18 cellular contexts compared by ENCODE assay signal in genomic region chr14:100721568-100721967, GRCh38. TPM values are rescaled to one million over a fixed set of nuclear protein-coding genes. Genes with fewer than 3 reads are reported as not detected.
DNase-seq lines count a peak whose midpoint lies in the region; ATAC-seq and TF ChIP-seq lines count a peak whose summit lies in the region.
"Had no signal": no experiment of that assay in that cellular context is flagged by ENCODE, and none has a peak within 500 bp of the region (broad histone marks: within the 10 kb centered on the region; RNA-seq: fewer than 3 reads in every experiment).

No MANE protein-coding gene starts in this region.

- no peaks in the 10 kb centered on the region for H3K36me3 ChIP-seq in osteoblast (ENCODE audit: insufficient read depth, low read length)
- H3K36me3 ChIP-seq: BE2C had no signal

- TF ChIP-seq CTCF in fibroblast of mammary gland (conservative IDR thresholded peaks at IDR 0.05; ENCODE audit: control insufficient read depth, insufficient read depth, low read depth, low read length), result no peak
- no peak for TF ChIP-seq CTCF in osteoblast (IDR thresholded peaks at IDR 0.05; ENCODE audit: extremely low read depth, low read depth, low read length)

- no peak overlapping the region for H3K4me2 ChIP-seq in osteoblast (ENCODE audit: insufficient read depth, low read length)
- H3K4me2 ChIP-seq: GM23338 had no signal

- POLR2A ChIA-PET in activated CD4-positive, alpha-beta T cell treated with anti-CD3 and anti-CD28 coated beads, Interleukin-2, amount 10 ng/mL, durations not matched to agents 7 days and 5 days (lab: Charles Lee), result no interaction called here

- H3K79me2 ChIP-seq in osteoblast (ENCODE audit: insufficient read depth, low read length), result no peaks in the 10 kb centered on the region

- no peaks in the 10 kb centered on the region for H3K9me3 Mint-ChIP-seq in activated CD4-positive, alpha-beta T cell treated with anti-CD3 and anti-CD28 coated beads, Interleukin-2, amount 10 ng/mL, durations not matched to agents 7 days and 5 days
- H3K9me3 Mint-ChIP-seq: CD4-positive, alpha-beta T cell; HFFc6 had no signal

- CTCF ChIA-PET in activated CD4-positive, alpha-beta T cell treated with anti-CD3 and anti-CD28 coated beads, Interleukin-2, amount 10 ng/mL, durations not matched to agents 7 days and 5 days (lab: Charles Lee), result no interaction called here

- peaks cover 32% of the 10 kb centered on the region for H3K27me3 ChIP-seq in osteoblast (ENCODE audit: insufficient read depth, low read length)
- H3K27me3 ChIP-seq: BE2C had no signal

- no peaks in the 10 kb centered on the region for H3K4me1 ChIP-seq in osteoblast (ENCODE audit: insufficient read depth, low read length)

- no peaks in the 10 kb centered on the region for H3K36me3 Mint-ChIP-seq in activated CD4-positive, alpha-beta T cell treated with anti-CD3 and anti-CD28 coated beads, Interleukin-2, amount 10 ng/mL, durations not matched to agents 7 days and 5 days (ENCODE audit: low read depth)

- H3K27ac Mint-ChIP-seq in activated CD4-positive, alpha-beta T cell treated with anti-CD3 and anti-CD28 coated beads, Interleukin-2, amount 10 ng/mL, durations not matched to agents 7 days and 5 days, result no peak overlapping the region
- H3K27ac Mint-ChIP-seq: CD4-positive, alpha-beta T cell; GM23338; HFFc6 had no signal

- no peaks in the 10 kb centered on the region for H3K4me1 Mint-ChIP-seq in activated CD4-positive, alpha-beta T cell treated with anti-CD3 and anti-CD28 coated beads, Interleukin-2, amount 10 ng/mL, durations not matched to agents 7 days and 5 days

- H2AFZ ChIP-seq in osteoblast (ENCODE audit: low read length), result peak overlapping the region; percentile 47
- H2AFZ ChIP-seq: GM23338 had no signal

- H3K27me3 Mint-ChIP-seq in activated CD4-positive, alpha-beta T cell treated with anti-CD3 and anti-CD28 coated beads, Interleukin-2, amount 10 ng/mL, durations not matched to agents 7 days and 5 days, result peaks cover 17% of the 10 kb centered on the region

- no peaks in the 10 kb centered on the region for H4K20me1 ChIP-seq in osteoblast (ENCODE audit: insufficient read depth, low read length)

- H3K27ac ChIP-seq in osteoblast (ENCODE audit: low read depth, low read length), result no peak overlapping the region
- H3K27ac ChIP-seq: HL-60 had no signal

- no peak for ATAC-seq in GM21723 (IDR thresholded peaks at IDR 0.05; ENCODE audit: unreplicated experiment)
- ATAC-seq: GM23338 had no signal

- H3K4me3 Mint-ChIP-seq in activated CD4-positive, alpha-beta T cell treated with anti-CD3 and anti-CD28 coated beads, Interleukin-2, amount 10 ng/mL, durations not matched to agents 7 days and 5 days, result no peak overlapping the region
- H3K4me3 Mint-ChIP-seq: CD4-positive, alpha-beta T cell; GM23338; HFFc6; IgD-negative memory B cell had no signal

- DNase-seq in amniotic epithelial cell (ENCODE audit: low read depth) (peak; percentile 67), fibroblast of mammary gland (ENCODE audit: low read depth) (peak; percentile 57), osteoblast (ENCODE audit: insufficient read length, low spot score, missing footprints) (no peak), NCI-H1930 (lab: John Stamatoyannopoulos, UW) (no peak)
- no peak for DNase-seq in activated CD4-positive, alpha-beta T cell treated with anti-CD3 and anti-CD28 coated beads, Interleukin-2, amount 10 ng/mL, durations not matched to agents 7 days and 5 days
- DNase-seq: ACHN; BE2C; C1 segment of cervical spinal cord; CD4-positive, alpha-beta T cell; DMS153; GDM1; HCEC 1CT; HFFc6 had no signal

- H3K9me3 ChIP-seq in osteoblast (ENCODE audit: low read depth, low read length), result no peaks in the 10 kb centered on the region
- H3K9me3 ChIP-seq: BE2C had no signal

- H3K4me3 ChIP-seq in fibroblast of mammary gland (ENCODE audit: control insufficient read depth, low read depth, low read length) (no peak overlapping the region), osteoblast (ENCODE audit: insufficient read depth, low read length) (no peak overlapping the region)
- H3K4me3 ChIP-seq: GM23338 had no signal

RNA-seq across cellular contexts. Expression of gene DLK1, which starts 5.1 kb away (rescaled TPM):
- total RNA-seq in osteoblast, result not detected in 2 replicates
- not detected for total RNA-seq in activated CD4-positive, alpha-beta T cell treated with anti-CD3 and anti-CD28 coated beads, Interleukin-2, amount 10 ng/mL, durations not matched to agents 7 days and 5 days
- total RNA-seq: CD4-positive, alpha-beta T cell; HFFc6; HT1080 had no signal

Comparison
In these comparisons a context has a peak if more than half of its experiments do, and no peak if none do; other contexts are left out.
1. DNase-seq: peak in amniotic epithelial cell (single experiment) and fibroblast of mammary gland (single experiment); none in osteoblast (single experiment), NCI-H1930 (0 of 2) and activated CD4-positive, alpha-beta T cell treated with anti-CD3 and anti-CD28 coated beads, Interleukin-2, amount 10 ng/mL, durations not matched to agents 7 days and 5 days (single experiment).